In the genomic region with DNA sequence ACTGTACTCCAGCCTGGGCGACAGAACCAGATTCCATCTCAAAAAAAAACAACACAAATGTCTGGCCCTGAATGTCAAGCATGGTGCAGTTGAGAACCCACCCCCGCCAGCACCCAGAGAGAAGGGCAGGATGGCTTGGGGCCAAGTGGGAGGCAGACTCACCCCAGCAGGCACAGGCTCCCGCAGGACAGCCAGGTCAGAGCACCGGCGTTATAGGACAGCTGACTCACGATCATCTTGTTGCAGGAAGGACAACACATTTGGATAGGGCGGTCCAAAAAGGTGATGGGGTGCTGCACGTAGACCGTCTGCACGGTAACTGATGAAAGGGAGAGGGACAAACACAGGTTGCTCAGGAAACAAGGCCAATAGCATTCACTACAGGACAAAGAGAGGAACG, we compare ENCODE assay signal across 25 cellular contexts. TPM values are rescaled to one million over a fixed set of nuclear protein-coding genes. Genes with fewer than 3 reads are reported as not detected.
DNase-seq lines count a peak whose midpoint lies in the region; ATAC-seq and TF ChIP-seq lines count a peak whose summit lies in the region.
"Had no signal": no experiment of that assay in that cellular context is flagged by ENCODE, and none has a peak within 500 bp of the region (broad histone marks: within the 10 kb centered on the region; RNA-seq: fewer than 3 reads in every experiment).

No MANE protein-coding gene starts in this region.

- DNase-seq in T-helper 2 cell treated with Interferon-gamma antibody and Interleukin-4, amounts not matched to agents 5 μg/mL and 100 μg/mL, for 36 hours (ENCODE audit: low spot score), result no peak
- no peak for DNase-seq in T-helper 2 cell
- DNase-seq in Calu3, result no peak
- DNase-seq in right lobe of liver, result peak; percentile 65 to 72 (median 65)
- no peak for DNase-seq in substantia nigra (lab: John Stamatoyannopoulos, UW)
- no peak for DNase-seq in activated CD8-positive, alpha-beta T cell treated with anti-CD3 and anti-CD28 coated beads, Interleukin-2, amount 10 ng/mL, durations not matched to agents 7 days and 5 days
- DNase-seq in head of caudate nucleus, result no peak
- DNase-seq: activated CD8-positive, alpha-beta T cell treated with anti-CD3 and anti-CD28 coated beads for 36 hours; DND-41; GF-D8; HCEC 1CT; Kasumi-1; mesenchymal stem cell; NCI-H1436; NCI-H345; NCI-H69; Right ventricle myocardium superior; stimulated activated CD4-positive, alpha-beta T cell treated with anti-CD3 and anti-CD28 coated beads, Interleukin-4, amount 100 ng/mL, for 4 hours; stimulated activated naive B cell treated with anti-CD40 and anti-IgM and Interleukin-4, amounts not matched to agents 10 μg/mL and 1 μg/mL and 100 μg/mL, for 72 hours had no signal

- WGBS in right lobe of liver (ENCODE audit: insufficient coverage, low coverage, low lambda C conversion rate, missing lambda C conversion rate), result 65% methylated on average over 9 of the region's 11 CpGs

- H3K4me3 ChIP-seq in right lobe of liver, result no peak overlapping the region
- H3K4me3 ChIP-seq: thoracic aorta had no signal

- CTCF ChIA-PET in Calu3 (lab: Charles Lee), result no interaction called here
- CTCF ChIA-PET in activated CD8-positive, alpha-beta T cell treated with anti-CD3 and anti-CD28 coated beads, Interleukin-2, amount 10 ng/mL, durations not matched to agents 7 days and 5 days (lab: Charles Lee), result interaction anchor here (1.0 to 2.3 kb wide), 2 partner anchors 22 to 582 kb away, joined by 3 to 13 read pairs; no protein-coding TSS in a partner anchor

- H3K36me3 Mint-ChIP-seq in T-helper 2 cell treated with Interferon-gamma antibody and Interleukin-4, amounts not matched to agents 5 μg/mL and 100 μg/mL, for 36 hours (ENCODE audit: low read depth), result peaks cover 78% of the 10 kb centered on the region
- peaks cover 89% of the 10 kb centered on the region for H3K36me3 Mint-ChIP-seq in Calu3 (ENCODE audit: insufficient read depth, unreplicated experiment)
- H3K36me3 Mint-ChIP-seq in activated CD8-positive, alpha-beta T cell treated with anti-CD3 and anti-CD28 coated beads, Interleukin-2, amount 10 ng/mL, durations not matched to agents 7 days and 5 days (ENCODE audit: low read depth), result peaks cover 75% of the 10 kb centered on the region

- peak; percentile 26 to 74 (median 34) for ATAC-seq in right lobe of liver
- ATAC-seq in activated CD8-positive, alpha-beta T cell treated with anti-CD3 and anti-CD28 coated beads, Interleukin-2, amount 10 ng/mL, durations not matched to agents 7 days and 5 days, result no peak
- ATAC-seq in HG02885 (IDR thresholded peaks at IDR 0.05; ENCODE audit: poor library complexity, unreplicated experiment), result no peak
- ATAC-seq: activated CD8-positive, alpha-beta T cell treated with anti-CD3 and anti-CD28 coated beads for 36 hours; activated naive CD4-positive, alpha-beta T cell treated with anti-CD3 and anti-CD28 coated beads, Interleukin-2, amount 50 U/mL, for 72 hours; stimulated activated naive B cell treated with anti-CD40 and anti-IgM and Interleukin-4, amounts not matched to agents 10 μg/mL and 1 μg/mL and 100 μg/mL, for 72 hours had no signal

- intact Hi-C loops in Calu3 (cut with micrococcal nuclease; ENCODE audit: unreplicated experiment) (no loop called here), right lobe of liver (cut with DNase I) (no loop called here), head of caudate nucleus (cut with DNase I) (no loop called here)

- peaks cover 7 to 26% (median 11%) of the 10 kb centered on the region in 4 donors for H3K36me3 ChIP-seq in right lobe of liver

- no peak for TF ChIP-seq CTCF in Calu3 (IDR thresholded peaks at IDR 0.05; ENCODE audit: unreplicated experiment)
- TF ChIP-seq CTCF in right lobe of liver (IDR thresholded peaks at IDR 0.05), result no peak

- no peaks in the 10 kb centered on the region for H3K27me3 ChIP-seq in right lobe of liver

- H3K9me3 ChIP-seq in right lobe of liver, result no peaks in the 10 kb centered on the region
- H3K9me3 ChIP-seq: thoracic aorta had no signal

- no peak for TF ChIP-seq POLR2A in right lobe of liver (IDR thresholded peaks at IDR 0.05)

- peak overlapping the region; percentile 22 for H3K27ac Mint-ChIP-seq in T-helper 2 cell treated with Interferon-gamma antibody and Interleukin-4, amounts not matched to agents 5 μg/mL and 100 μg/mL, for 36 hours
- H3K27ac Mint-ChIP-seq in Calu3 (ENCODE audit: unreplicated experiment), result peak overlapping the region; percentile 18
- H3K27ac Mint-ChIP-seq in activated CD8-positive, alpha-beta T cell treated with anti-CD3 and anti-CD28 coated beads, Interleukin-2, amount 10 ng/mL, durations not matched to agents 7 days and 5 days, result no peak overlapping the region
- H3K27ac Mint-ChIP-seq: CD14-positive monocyte; stimulated activated naive B cell treated with anti-CD40 and anti-IgM and Interleukin-4, amounts not matched to agents 10 μg/mL and 1 μg/mL and 100 μg/mL, for 72 hours had no signal

- no TSS peak for BruUV-seq in Calu3 (replicated peaks; lab: Mats Ljungman, UMichigan)

- peak overlapping the region in 2 of 3 donors; percentile 69 to 97 for H3K27ac ChIP-seq in right lobe of liver
- peak overlapping the region; percentile 3 for H3K27ac ChIP-seq in substantia nigra (ENCODE audit: low read depth, low read length, poor library complexity, severe bottlenecking)
- H3K27ac ChIP-seq: 22Rv1, thoracic aorta had no signal

- H3K4me1 ChIP-seq in right lobe of liver, result peaks cover 0 to 30% (median 8%) of the 10 kb centered on the region in 4 donors

- POLR2A ChIA-PET in activated CD8-positive, alpha-beta T cell treated with anti-CD3 and anti-CD28 coated beads, Interleukin-2, amount 10 ng/mL, durations not matched to agents 7 days and 5 days (lab: Charles Lee), result no interaction called here

- H3K9me3 Mint-ChIP-seq in T-helper 2 cell treated with Interferon-gamma antibody and Interleukin-4, amounts not matched to agents 5 μg/mL and 100 μg/mL, for 36 hours, result peaks cover 24% of the 10 kb centered on the region
- peaks cover 2% of the 10 kb centered on the region for H3K9me3 Mint-ChIP-seq in Calu3 (ENCODE audit: low read depth, unreplicated experiment)
- H3K9me3 Mint-ChIP-seq in activated CD8-positive, alpha-beta T cell treated with anti-CD3 and anti-CD28 coated beads, Interleukin-2, amount 10 ng/mL, durations not matched to agents 7 days and 5 days (ENCODE audit: insufficient read depth), result peaks cover 7% of the 10 kb centered on the region

- no peak overlapping the region for H3K4me3 Mint-ChIP-seq in T-helper 2 cell treated with Interferon-gamma antibody and Interleukin-4, amounts not matched to agents 5 μg/mL and 100 μg/mL, for 36 hours
- H3K4me3 Mint-ChIP-seq in Calu3 (ENCODE audit: low read depth, unreplicated experiment), result no peak overlapping the region
- no peak overlapping the region for H3K4me3 Mint-ChIP-seq in activated CD8-positive, alpha-beta T cell treated with anti-CD3 and anti-CD28 coated beads, Interleukin-2, amount 10 ng/mL, durations not matched to agents 7 days and 5 days
- H3K4me3 Mint-ChIP-seq: activated CD8-positive, alpha-beta T cell treated with anti-CD3 and anti-CD28 coated beads for 36 hours; CD14-positive monocyte; stimulated activated naive B cell treated with anti-CD40 and anti-IgM and Interleukin-4, amounts not matched to agents 10 μg/mL and 1 μg/mL and 100 μg/mL, for 72 hours had no signal

- H3K4me1 Mint-ChIP-seq in T-helper 2 cell treated with Interferon-gamma antibody and Interleukin-4, amounts not matched to agents 5 μg/mL and 100 μg/mL, for 36 hours (ENCODE audit: low read depth), result peaks cover 27% of the 10 kb centered on the region
- no peaks in the 10 kb centered on the region for H3K4me1 Mint-ChIP-seq in Calu3 (ENCODE audit: low read depth, unreplicated experiment)
- peaks cover 24% of the 10 kb centered on the region for H3K4me1 Mint-ChIP-seq in activated CD8-positive, alpha-beta T cell treated with anti-CD3 and anti-CD28 coated beads, Interleukin-2, amount 10 ng/mL, durations not matched to agents 7 days and 5 days (ENCODE audit: low read depth)

- no peaks in the 10 kb centered on the region for H3K27me3 Mint-ChIP-seq in T-helper 2 cell treated with Interferon-gamma antibody and Interleukin-4, amounts not matched to agents 5 μg/mL and 100 μg/mL, for 36 hours (ENCODE audit: low read depth)
- no peaks in the 10 kb centered on the region for H3K27me3 Mint-ChIP-seq in Calu3 (ENCODE audit: unreplicated experiment)
- H3K27me3 Mint-ChIP-seq in activated CD8-positive, alpha-beta T cell treated with anti-CD3 and anti-CD28 coated beads, Interleukin-2, amount 10 ng/mL, durations not matched to agents 7 days and 5 days (ENCODE audit: low read depth), result no peaks in the 10 kb centered on the region
- H3K27me3 Mint-ChIP-seq: activated CD8-positive, alpha-beta T cell treated with anti-CD3 and anti-CD28 coated beads for 36 hours; progenitor cell of endocrine pancreas; stimulated activated naive B cell treated with anti-CD40 and anti-IgM and Interleukin-4, amounts not matched to agents 10 μg/mL and 1 μg/mL and 100 μg/mL, for 72 hours had no signal

RNA-seq across cellular contexts. Expression of gene LITAF, which starts 33.3 kb away (rescaled TPM):
- total RNA-seq in Calu3 (2022) (328 and 443 TPM in 2 replicates), right lobe of liver (100 to 1,000 TPM in 1 of 6 experiments, 10 to 100 TPM in 5; 43.7 to 148 (median 59.1) TPM)
- 10 to 100 TPM; 79.4 to 80.5 TPM for total RNA-seq in activated CD8-positive, alpha-beta T cell treated with anti-CD3 and anti-CD28 coated beads, Interleukin-2, amount 10 ng/mL, durations not matched to agents 7 days and 5 days

Comparison
In these comparisons a context has a peak if more than half of its experiments do, and no peak if none do; other contexts are left out.
1. DNase-seq: peak in right lobe of liver (3 of 3); none in T-helper 2 cell treated with Interferon-gamma antibody and Interleukin-4, amounts not matched to agents 5 μg/mL and 100 μg/mL, for 36 hours (single experiment), T-helper 2 cell (0 of 5), Calu3 (single experiment), substantia nigra (0 of 49), activated CD8-positive, alpha-beta T cell treated with anti-CD3 and anti-CD28 coated beads, Interleukin-2, amount 10 ng/mL, durations not matched to agents 7 days and 5 days (single experiment) and head of caudate nucleus (0 of 42).
2. ATAC-seq: peak in right lobe of liver (4 of 4); none in activated CD8-positive, alpha-beta T cell treated with anti-CD3 and anti-CD28 coated beads, Interleukin-2, amount 10 ng/mL, durations not matched to agents 7 days and 5 days (single experiment) and HG02885 (single experiment).